In the genomic region with DNA sequence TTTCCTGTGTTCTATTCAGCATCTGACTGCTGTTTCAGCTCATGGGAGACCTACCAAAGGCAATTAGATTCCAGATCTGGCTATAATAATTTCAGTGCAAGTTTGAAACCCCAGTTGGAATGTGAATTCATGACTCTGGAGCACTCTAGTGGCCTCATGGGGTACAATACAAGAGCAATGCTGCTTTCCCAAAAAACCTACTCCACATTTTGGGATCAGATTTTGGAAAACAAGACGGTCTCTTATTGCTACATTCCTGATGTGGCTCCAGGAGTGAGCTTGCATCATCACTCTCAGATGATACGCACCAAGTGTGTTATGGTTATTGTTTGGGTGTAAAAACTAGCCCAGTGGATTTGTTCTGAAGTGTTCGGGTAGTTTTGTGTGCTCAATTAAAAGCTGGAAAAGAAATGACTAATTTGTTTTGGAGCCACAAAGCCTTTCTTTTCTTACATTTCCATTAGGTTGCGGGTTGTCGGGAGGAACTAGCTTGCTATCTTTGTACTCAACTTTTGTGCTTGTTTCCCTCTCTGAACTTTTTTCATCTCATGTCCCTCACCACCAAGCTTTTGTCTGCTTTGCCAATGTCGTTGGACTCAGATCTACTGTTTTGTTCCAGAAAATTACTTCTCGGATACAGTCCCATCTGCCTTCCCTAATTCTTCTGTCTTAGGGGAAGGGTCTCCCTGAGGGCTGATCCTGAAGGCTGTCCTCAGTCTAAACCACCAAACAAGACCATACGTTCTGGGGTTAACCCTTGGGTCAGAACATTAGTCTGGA, we compare ENCODE assay signal across 10 cellular contexts.
DNase-seq lines count a peak whose midpoint lies in the region; TF ChIP-seq lines count a peak whose summit lies in the region.
"Had no signal": no experiment of that assay in that cellular context is flagged by ENCODE, and none has a peak within 500 bp of the region (broad histone marks: within the 10 kb centered on the region; RNA-seq: fewer than 3 reads in every experiment).

No MANE protein-coding gene starts in this region.

- DNase-seq in D341Med (ENCODE audit: low spot score) (peak; percentile 30), fibroblast of peridontal ligament (ENCODE audit: extremely low read depth) (peak; percentile 57), osteoblast (ENCODE audit: insufficient read length, low spot score, missing footprints) (peak; percentile 17), SHP77 treated with DMSO at 0.1 percent for 48 hours (lab: John Stamatoyannopoulos, UW) (no peak), stomach (no peak)
- no peak for DNase-seq in stimulated activated CD4-positive, alpha-beta T cell treated with anti-CD3 and anti-CD28 coated beads, Interleukin-2, amount 100 ng/mL, for 48 hours
- DNase-seq in stimulated activated CD4-positive, alpha-beta T cell treated with anti-CD3 and anti-CD28 coated beads, Interleukin-4, amount 100 ng/mL, for 4 hours, result no peak
- DNase-seq: GF-D8, NCI-H1092 treated with DMSO at 0.1 percent for 48 hours had no signal

- H3K9me3 ChIP-seq in OCI-LY3 (ENCODE audit: insufficient read depth, low read length), result no peaks in the 10 kb centered on the region
- no peaks in the 10 kb centered on the region for H3K9me3 ChIP-seq in osteoblast (ENCODE audit: low read depth, low read length)
- no peaks in the 10 kb centered on the region for H3K9me3 ChIP-seq in stomach

- TF ChIP-seq EP300 in stomach (IDR thresholded peaks at IDR 0.05), result no peak

- no peak overlapping the region for H3K4me3 ChIP-seq in OCI-LY3 (ENCODE audit: low read length)
- H3K4me3 ChIP-seq in osteoblast (ENCODE audit: insufficient read depth, low read length), result no peak overlapping the region
- H3K4me3 ChIP-seq in stomach, result no peak overlapping the region

- H3K4me1 ChIP-seq in OCI-LY3 (ENCODE audit: low read length) (peaks cover 49% of the 10 kb centered on the region), osteoblast (ENCODE audit: insufficient read depth, low read length) (peaks cover 21% of the 10 kb centered on the region), stomach (peaks cover 0 to 15% (median 12%) of the 10 kb centered on the region in 4 donors)

- H4K20me1 ChIP-seq in OCI-LY3 (ENCODE audit: insufficient read depth, low read length) (no peaks in the 10 kb centered on the region), osteoblast (ENCODE audit: insufficient read depth, low read length) (no peaks in the 10 kb centered on the region)

- no peak overlapping the region for H3K9ac ChIP-seq in OCI-LY3 (ENCODE audit: low read length)

- intact Hi-C loops in stomach (cut with DNase I; ENCODE audit: low total_unique reads), result no loop called here

- H3K27me3 ChIP-seq in OCI-LY3 (ENCODE audit: low read depth, low read length), result no peaks in the 10 kb centered on the region
- no peaks in the 10 kb centered on the region for H3K27me3 ChIP-seq in osteoblast (ENCODE audit: insufficient read depth, low read length)
- H3K27me3 ChIP-seq in stomach, result no peaks in the 10 kb centered on the region

- H3K36me3 ChIP-seq in OCI-LY3 (replicated peaks; ENCODE audit: low read depth, low read length), result peaks cover 36% of the 10 kb centered on the region
- H3K36me3 ChIP-seq in osteoblast (ENCODE audit: insufficient read depth, low read length), result no peaks in the 10 kb centered on the region
- peaks cover 9 to 49% (median 41%) of the 10 kb centered on the region in 4 donors for H3K36me3 ChIP-seq in stomach

- TF ChIP-seq CTCF in OCI-LY3 (IDR thresholded peaks at IDR 0.05; ENCODE audit: low read depth, low read length), result peak; percentile 48
- peak; percentile 53 for TF ChIP-seq CTCF in osteoblast (IDR thresholded peaks at IDR 0.05; ENCODE audit: extremely low read depth, low read depth, low read length)
- TF ChIP-seq CTCF in stomach (IDR thresholded peaks at IDR 0.05), result peak in 1 of 7 experiments; percentile 11

- no peak for TF ChIP-seq POLR2A in stomach (IDR thresholded peaks at IDR 0.05)

- H3K27ac ChIP-seq in OCI-LY3 (ENCODE audit: low read length), result no peak overlapping the region
- H3K27ac ChIP-seq in osteoblast (ENCODE audit: low read depth, low read length), result no peak overlapping the region
- peak overlapping the region in 1 of 5 donors; percentile 1 for H3K27ac ChIP-seq in stomach

- H3K79me2 ChIP-seq in OCI-LY3 (ENCODE audit: low read length) (no peaks in the 10 kb centered on the region), osteoblast (ENCODE audit: insufficient read depth, low read length) (no peaks in the 10 kb centered on the region)

- WGBS in stomach, 5 donors, result 84 to 89% (median 88%) methylated on average over 8 of the region's 8 CpGs

- no peak overlapping the region for H3K4me2 ChIP-seq in OCI-LY3 (ENCODE audit: low read length)
- no peak overlapping the region for H3K4me2 ChIP-seq in osteoblast (ENCODE audit: insufficient read depth, low read length)

- H2AFZ ChIP-seq in OCI-LY3 (ENCODE audit: low read depth, low read length) (no peak overlapping the region), osteoblast (ENCODE audit: low read length) (no peak overlapping the region)

Comparison
In these comparisons a context has a peak if more than half of its experiments do, and no peak if none do; other contexts are left out.
1. DNase-seq: peak in D341Med (single experiment), fibroblast of peridontal ligament (single experiment) and osteoblast (single experiment); none in stimulated activated CD4-positive, alpha-beta T cell treated with anti-CD3 and anti-CD28 coated beads, Interleukin-2, amount 100 ng/mL, for 48 hours (0 of 2), stimulated activated CD4-positive, alpha-beta T cell treated with anti-CD3 and anti-CD28 coated beads, Interleukin-4, amount 100 ng/mL, for 4 hours (0 of 2), SHP77 treated with DMSO at 0.1 percent for 48 hours (single experiment) and stomach (single experiment).